Comparison of ENCODE assay signal across 28 cellular contexts in genomic region chr11:117771841-117772240, GRCh38.
"Had no signal": no experiment of that assay in that cellular context is flagged by ENCODE, and none has a peak within 500 bp of the region (broad histone marks: within the 10 kb centered on the region; RNA-seq: fewer than 3 reads in every experiment).

No MANE protein-coding gene starts in this region.

- H3K4me3 ChIP-seq: adrenal gland, Peyer's patch had no signal

- H3K27me3 ChIP-seq: adrenal gland, brain microvascular endothelial cell, Peyer's patch had no signal

- H3K9me3 Mint-ChIP-seq: activated B cell treated with CpG ODN at 0.5 μM for 24 hours; activated CD4-positive, alpha-beta memory T cell treated with anti-CD3 and anti-CD28 coated beads for 36 hours; activated naive CD4-positive, alpha-beta T cell treated with anti-CD3 and anti-CD28 coated beads for 36 hours; activated naive CD4-positive, alpha-beta T cell treated with anti-CD3 and anti-CD28 coated beads, Interleukin-2, amount 50 U/mL, for 72 hours; activated T-cell treated with anti-CD3 and anti-CD28 coated beads, Interleukin-2, amount 50 U/mL, for 4 hours; activated T-helper 1 cell treated with anti-CD3 and anti-CD28 coated beads, Interleukin-12 subunit alpha, Interleukin-12 subunit beta, Interleukin-2, Interleukin-4 antibody, amounts not matched to agents 30 ng/mL and 10 ng/mL and 1 ng/mL, durations not matched to agents 14 hours and 24 hours and 36 hours; central memory CD8-positive, alpha-beta T cell had no signal

- DNase-seq: activated B cell treated with CpG ODN at 0.5 μM for 24 hours; activated CD4-positive, alpha-beta memory T cell treated with anti-CD3 and anti-CD28 coated beads for 36 hours; activated CD4-positive, alpha-beta T cell treated with anti-CD3 and anti-CD28 coated beads for 4 hours; activated CD4-positive, alpha-beta T cell treated with anti-CD3 and anti-CD28 coated beads, Interleukin-2, amount 50 U/mL, for 1 hour; activated CD4-positive, CD25-positive, alpha-beta regulatory T cell treated with anti-CD3 and anti-CD28 coated beads, Interleukin-2, amount 50 U/mL, for 72 hours; activated CD8-positive, alpha-beta memory T cell treated with anti-CD3 and anti-CD28 coated beads, Interleukin-2, amount 50 U/mL, for 4 hours; activated gamma-delta T cell treated with Interleukin-2 at 50 U/mL for 16 hours; activated naive CD4-positive, alpha-beta T cell treated with anti-CD3 and anti-CD28 coated beads for 36 hours; activated T-cell treated with anti-CD3 and anti-CD28 coated beads for 4 hours; activated T-cell treated with anti-CD3 and anti-CD28 coated beads, Interleukin-2, amount 50 U/mL, for 4 hours; adrenal gland; brain microvascular endothelial cell; Karpas-422; KBM-7; NCI-H1105; NCI-H1417 treated with DMSO at 0.1 percent for 48 hours; NCI-H187 treated with DMSO at 0.1 percent for 48 hours; NCI-H2081; NCI-H345; NCI-H524 treated with DMSO at 0.1 percent for 48 hours; PC-3; Peyer's patch; RPMI8226; SHP77 treated with DMSO at 0.1 percent for 48 hours had no signal

- ATAC-seq: activated naive CD4-positive, alpha-beta T cell treated with anti-CD3 and anti-CD28 coated beads, Interleukin-2, amount 50 U/mL, for 72 hours; activated T-cell treated with anti-CD3 and anti-CD28 coated beads, Interleukin-2, amount 50 U/mL, for 4 hours; PC-3 had no signal

- H3K4me1 Mint-ChIP-seq: activated B cell treated with CpG ODN at 0.5 μM for 24 hours; central memory CD8-positive, alpha-beta T cell had no signal

- H3K9me3 ChIP-seq: adrenal gland, Peyer's patch had no signal

- H3K4me1 ChIP-seq: adrenal gland, Peyer's patch had no signal

- H3K27ac ChIP-seq: adrenal gland, brain microvascular endothelial cell, Peyer's patch, VCaP had no signal

- H3K36me3 Mint-ChIP-seq: activated CD4-positive, alpha-beta memory T cell treated with anti-CD3 and anti-CD28 coated beads for 36 hours; activated naive CD4-positive, alpha-beta T cell treated with anti-CD3 and anti-CD28 coated beads, Interleukin-2, amount 50 U/mL, for 72 hours had no signal

- H3K27ac Mint-ChIP-seq: activated B cell treated with CpG ODN at 0.5 μM for 24 hours; activated CD4-positive, alpha-beta memory T cell treated with anti-CD3 and anti-CD28 coated beads for 36 hours; activated naive CD4-positive, alpha-beta T cell treated with anti-CD3 and anti-CD28 coated beads for 36 hours; activated naive CD4-positive, alpha-beta T cell treated with anti-CD3 and anti-CD28 coated beads, Interleukin-2, amount 50 U/mL, for 72 hours; activated T-helper 1 cell treated with anti-CD3 and anti-CD28 coated beads, Interleukin-12 subunit alpha, Interleukin-12 subunit beta, Interleukin-2, Interleukin-4 antibody, amounts not matched to agents 30 ng/mL and 10 ng/mL and 1 ng/mL, durations not matched to agents 14 hours and 24 hours and 36 hours had no signal

- H3K36me3 ChIP-seq: adrenal gland, brain microvascular endothelial cell, Peyer's patch had no signal

- H3K4me3 Mint-ChIP-seq: activated B cell treated with CpG ODN at 0.5 μM for 24 hours; activated CD4-positive, alpha-beta memory T cell treated with anti-CD3 and anti-CD28 coated beads for 36 hours; activated naive CD4-positive, alpha-beta T cell treated with anti-CD3 and anti-CD28 coated beads for 36 hours; activated T-cell treated with anti-CD3 and anti-CD28 coated beads, Interleukin-2, amount 50 U/mL, for 4 hours; activated T-helper 1 cell treated with anti-CD3 and anti-CD28 coated beads, Interleukin-12 subunit alpha, Interleukin-12 subunit beta, Interleukin-2, Interleukin-4 antibody, amounts not matched to agents 30 ng/mL and 10 ng/mL and 1 ng/mL, durations not matched to agents 14 hours and 24 hours and 36 hours; central memory CD8-positive, alpha-beta T cell had no signal
